ENCODE assay signal across 21 cellular contexts in the genomic region with DNA sequence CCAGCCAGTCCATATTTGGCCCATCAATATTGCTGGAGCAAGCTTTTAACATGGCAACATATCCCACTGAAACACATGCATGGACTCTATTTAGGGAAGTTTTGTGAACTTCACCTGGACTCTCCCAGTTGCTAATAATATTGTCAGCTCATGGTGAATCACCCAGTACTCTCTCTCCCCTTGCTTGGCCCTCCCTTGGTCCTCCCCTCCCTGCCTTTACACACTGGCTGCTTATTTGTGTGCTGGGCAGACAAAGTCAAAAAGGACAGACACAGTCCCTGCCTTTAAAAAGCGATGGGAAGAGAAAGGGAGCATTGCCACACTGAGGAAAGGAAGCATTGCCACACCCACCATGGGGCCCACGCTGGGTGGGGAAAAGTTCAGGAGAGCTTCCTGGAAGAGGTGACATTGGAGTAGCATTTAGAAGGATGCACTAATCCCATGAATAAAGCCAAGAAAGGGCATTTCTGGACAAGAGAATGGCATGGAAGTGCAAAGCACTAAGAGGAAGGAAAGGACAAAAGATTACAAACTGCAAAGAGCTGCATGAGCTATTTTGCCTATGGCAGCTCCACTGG.
A peak's percentile ranks its signal among the peaks of the same experiment; 100 is the strongest.
DNase-seq lines count a peak whose midpoint lies in the region; ATAC-seq, FAIRE-seq and TF ChIP-seq lines count a peak whose summit lies in the region.
"Had no signal": no experiment of that assay in that cellular context is flagged by ENCODE, and none has a peak within 500 bp of the region (broad histone marks: within the 10 kb centered on the region; RNA-seq: fewer than 3 reads in every experiment).

No MANE protein-coding gene starts in this region.

- H3K9me3 ChIP-seq in A549 (peaks cover 11% of the 10 kb centered on the region; the same call in 1 of the 3 replicates), HepG2 (ENCODE audit: low read length) (no peaks in the 10 kb centered on the region)

- peaks cover 1 to 4% of the 10 kb centered on the region in 2 experiments; a peak in 1 of 5 replicates for H3K27me3 ChIP-seq in HepG2 (ENCODE audit: control insufficient read depth in 1 of 2, insufficient read depth in 2 of 2, low read length in 2 of 2)
- H3K27me3 ChIP-seq: cardiac muscle cell, tibial artery had no signal

- POLR2A ChIA-PET in A549 (lab: Yijun Ruan, JAX) (interaction anchor here (1.2 to 3.8 kb wide), 2 partner anchors 65 to 475 kb away, joined by 6 to 12 read pairs; a partner anchor contains a TSS), HepG2 (lab: Yijun Ruan, JAX) (interaction anchor here (0.8 to 4.9 kb wide), 15 partner anchors 8 to 499 kb away, joined by 3 to 42 read pairs (median 4); a partner anchor contains a TSS)

- 19% methylated on average over 2 of the region's 2 CpGs for WGBS in A549 (ENCODE audit: missing lambda C conversion rate)
- WGBS in HepG2 (ENCODE audit: low lambda C conversion rate): 8% methylated on average over 2 of the region's 2 CpGs

- DNase-seq in A549 (ENCODE audit: low read depth in 1 of 2, low spot score in 1 of 2) (peak; percentile 17 to 46), LoVo (ENCODE audit: low spot score) (peak; percentile 55), epithelial cell of prostate (ENCODE audit: low read depth, low spot score) (no peak), HepG2 (ENCODE audit: low spot score) (no peak), GM10266 (ENCODE audit: extremely low spot score) (no peak), SKM-1 (lab: John Stamatoyannopoulos, UW; ENCODE audit: unreplicated experiment) (no peak), Kasumi-1 (lab: John Stamatoyannopoulos, UW) (no peak)
- DNase-seq: activated CD4-positive, alpha-beta T cell treated with anti-CD3 and anti-CD28 coated beads for 36 hours; CD4-positive, alpha-beta T cell; DMS53; dorsolateral prefrontal cortex; IMR-90; NCI-H1048; NCI-H2081 treated with DMSO at 0.1 percent for 48 hours; NCI-H526; posterior cingulate gyrus; stimulated activated naive CD4-positive, alpha-beta T cell treated with Interleukin-2 at 50 U/mL for 16 hours; tibial artery had no signal

- TF ChIP-seq RAD21 in A549 (conservative IDR thresholded peaks at IDR 0.05 in 1 of 2, IDR thresholded peaks at IDR 0.05 in 1 of 2) (no peak), HepG2 (CRISPR knock-in tag; IDR thresholded peaks at IDR 0.05) (no peak)

- BruUV-seq in HepG2 (replicated peaks; lab: Mats Ljungman, UMichigan): no TSS peak

- H3K4me1 ChIP-seq in A549 (peaks cover 41% of the 10 kb centered on the region), HepG2 (ENCODE audit: insufficient read depth, low read length) (peaks cover 33% of the 10 kb centered on the region)
- H3K4me1 ChIP-seq: tibial artery had no signal

- TF ChIP-seq POLR2A in A549 (IDR thresholded peaks at IDR 0.05; ENCODE audit: low read length) (no peak), HepG2 (IDR thresholded peaks at IDR 0.05; ENCODE audit: insufficient read depth in 1 of 2, low read depth in 2 of 2, low read length in 2 of 2) (no peak)

- CTCF ChIA-PET in A549 (lab: Yijun Ruan, JAX): interaction anchor here (2.6 kb wide), 1 partner anchor 38 kb away, joined by 14 read pairs; no protein-coding TSS in a partner anchor
- CTCF ChIA-PET in HepG2 (lab: Yijun Ruan, JAX; ENCODE audit: low intra/inter-chr PET ratio, low total read pairs): no interaction called here

- ATAC-seq in A549 (peak; percentile 76 to 84), HepG2 (peak; percentile 50), GM21529 (IDR thresholded peaks at IDR 0.05; ENCODE audit: unreplicated experiment) (no peak)
- ATAC-seq: activated CD4-positive, alpha-beta T cell treated with anti-CD3 and anti-CD28 coated beads for 36 hours; natural killer cell treated with Interleukin-12 subunit alpha and Interleukin-12 subunit beta and Interleukin-15 and Interleukin-18, amount 100 ng/mL, for 72 hours had no signal

- no peaks in the 10 kb centered on the region for H3K79me2 ChIP-seq in HepG2 (ENCODE audit: insufficient read depth, low read length)

- H3K4me2 ChIP-seq in A549 (peak overlapping the region; percentile 78), HepG2 (ENCODE audit: low read depth, low read length) (no peak overlapping the region)

- no peaks in the 10 kb centered on the region for H3K36me3 ChIP-seq in HepG2 (replicated peaks in 1 of 2; ENCODE audit: control insufficient read depth in 1 of 2, insufficient read depth in 2 of 2, low read length in 2 of 2)
- H3K36me3 ChIP-seq: cardiac muscle cell, tibial artery had no signal

- TF ChIP-seq EP300 in A549 (IDR thresholded peaks at IDR 0.05) (no peak), HepG2 (IDR thresholded peaks at IDR 0.05; ENCODE audit: low read depth in 2 of 2, low read length in 2 of 2) (no peak), HepG2 (CRISPR knock-in tag; IDR thresholded peaks at IDR 0.05; ENCODE audit: borderline replicate concordance) (no peak)

- H4K20me1 ChIP-seq in HepG2 (ENCODE audit: insufficient read depth, low read length): no peaks in the 10 kb centered on the region

- intact Hi-C loops in HepG2 (cut with micrococcal nuclease; ENCODE audit: unreplicated experiment): no loop called here

- in situ Hi-C loops in HepG2 (cut with HindIII; ENCODE audit: extremely low pct_ligation_motif_present, low pct_unique_long_range_greater_than_20kb): no loop called here

- no peak for FAIRE-seq in A549 (lab: Jason Lieb, UNC)
- FAIRE-seq in HepG2 (lab: Jason Lieb, UNC): no peak

- H3K4me3 ChIP-seq in A549 (no peak overlapping the region), HepG2 (replicated peaks in 1 of 3; ENCODE audit: insufficient read depth in 1 of 3, low read depth in 2 of 3, low read length in 3 of 3) (no peak overlapping the region)
- H3K4me3 ChIP-seq: cardiac muscle cell, dorsolateral prefrontal cortex, tibial artery had no signal

- no peak overlapping the region for H2AFZ ChIP-seq in HepG2 (ENCODE audit: low read length)

- TF ChIP-seq CTCF in A549 (IDR thresholded peaks at IDR 0.05) (no peak), HepG2 (CRISPR knock-in tag; IDR thresholded peaks at IDR 0.05) (no peak), GM10266 (IDR thresholded peaks at IDR 0.05; ENCODE audit: control insufficient read depth, insufficient read depth, low read depth, missing control alignments) (no peak)

- H3K9ac ChIP-seq in HepG2 (ENCODE audit: insufficient read depth, low read depth, low read length): no peak overlapping the region

- H3K27ac ChIP-seq in A549 (peak overlapping the region; percentile 78 to 84), epithelial cell of prostate (peak overlapping the region; percentile 54), HepG2 (ENCODE audit: extremely low read length, insufficient read depth, low read length) (no peak overlapping the region)
- H3K27ac ChIP-seq: cardiac muscle cell, tibial artery had no signal

TF ChIP-seq in A549, 52 proteins besides CTCF, POLR2A, EP300 and RAD21:
- peak; percentile 76 for TF ChIP-seq ZFP36 (IDR thresholded peaks at IDR 0.05; ENCODE audit: borderline replicate concordance, partially characterized antibody)
- TF ChIP-seq, protein P1, sequence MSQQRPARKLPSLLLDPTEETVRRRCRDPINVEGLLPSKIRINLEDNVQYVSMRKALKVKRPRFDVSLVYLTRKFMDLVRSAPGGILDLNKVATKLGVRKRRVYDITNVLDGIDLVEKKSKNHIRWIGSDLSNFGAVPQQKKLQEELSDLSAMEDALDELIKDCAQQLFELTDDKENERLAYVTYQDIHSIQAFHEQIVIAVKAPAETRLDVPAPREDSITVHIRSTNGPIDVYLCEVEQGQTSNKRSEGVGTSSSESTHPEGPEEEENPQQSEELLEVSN (IDR thresholded peaks at IDR 0.05; ENCODE audit: borderline replicate concordance, low read depth): no peak
- TF ChIP-seq GATA3 (IDR thresholded peaks at IDR 0.05; ENCODE audit: borderline replicate concordance): 0 out of 2 replicates have a peak, but pooled peaks have one; percentile 5
- TF ChIP-seq ZSCAN20 (CRISPR knock-in tag; IDR thresholded peaks at IDR 0.05): no peak

TF ChIP-seq in HepG2, 621 proteins besides CTCF, POLR2A, EP300 and RAD21 (continues in another document):
- TF ChIP-seq ZNF589 (CRISPR knock-in tag; conservative IDR thresholded peaks at IDR 0.05) (no peak), ASH2L (IDR thresholded peaks at IDR 0.05; ENCODE audit: insufficient read length, low read depth, low read length) (no peak), FOSL2 (CRISPR knock-in tag; IDR thresholded peaks at IDR 0.05) (peak; percentile 73), IKZF4 (CRISPR knock-in tag; IDR thresholded peaks at IDR 0.05; ENCODE audit: borderline replicate concordance, low read depth, not compliant biosample characterization) (no peak), KAT8 (CRISPR knock-in tag; IDR thresholded peaks at IDR 0.05) (no peak), DR1 (CRISPR knock-in tag; IDR thresholded peaks at IDR 0.05) (no peak), KLF16 (CRISPR knock-in tag; IDR thresholded peaks at IDR 0.05) (no peak), ZNF773 (CRISPR knock-in tag; IDR thresholded peaks at IDR 0.05; ENCODE audit: borderline replicate concordance) (no peak), NCOA5 (CRISPR knock-in tag; IDR thresholded peaks at IDR 0.05) (no peak)
- TF ChIP-seq, protein P2, sequence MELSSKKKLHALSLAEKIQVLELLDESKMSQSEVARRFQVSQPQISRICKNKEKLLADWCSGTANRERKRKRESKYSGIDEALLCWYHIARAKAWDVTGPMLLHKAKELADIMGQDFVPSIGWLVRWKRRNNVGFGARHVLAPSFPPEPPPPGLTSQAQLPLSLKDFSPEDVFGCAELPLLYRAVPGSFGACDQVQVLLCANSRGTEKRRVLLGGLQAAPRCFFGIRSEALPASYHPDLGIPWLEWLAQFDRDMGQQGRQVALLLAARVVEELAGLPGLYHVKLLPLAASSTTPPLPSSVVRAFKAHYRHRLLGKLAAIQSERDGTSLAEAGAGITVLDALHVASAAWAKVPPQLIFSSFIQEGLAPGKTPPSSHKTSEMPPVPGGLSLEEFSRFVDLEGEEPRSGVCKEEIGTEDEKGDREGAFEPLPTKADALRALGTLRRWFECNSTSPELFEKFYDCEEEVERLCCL (CRISPR knock-in tag; IDR thresholded peaks at IDR 0.05; ENCODE audit: borderline replicate concordance): no peak

Comparison
In these comparisons a context has a peak if more than half of its experiments do, and no peak if none do; other contexts are left out.
1. DNase-seq: peak in A549 (2 of 2) and LoVo (single experiment); none in epithelial cell of prostate (single experiment), HepG2 (single experiment), GM10266 (single experiment), SKM-1 (single experiment) and Kasumi-1 (0 of 2).